In genomic region chr1:209807509-209807908, GRCh38 we compare ENCODE assay signal across 26 cellular contexts. TPM values are rescaled to one million over a fixed set of nuclear protein-coding genes. Genes with fewer than 3 reads are reported as not detected.
DNase-seq lines count a peak whose midpoint lies in the region; ATAC-seq and TF ChIP-seq lines count a peak whose summit lies in the region.
"Had no signal": no experiment of that assay in that cellular context is flagged by ENCODE, and none has a peak within 500 bp of the region (broad histone marks: within the 10 kb centered on the region; RNA-seq: fewer than 3 reads in every experiment).

No MANE protein-coding gene starts in this region.

- no peaks in the 10 kb centered on the region for H3K27me3 ChIP-seq in NT2/D1 (ENCODE audit: insufficient read depth, insufficient read length)
- H3K27me3 ChIP-seq in osteoblast (ENCODE audit: insufficient read depth, low read length), result peaks cover 5% of the 10 kb centered on the region
- no peaks in the 10 kb centered on the region for H3K27me3 ChIP-seq in Caco-2 (replicated peaks; ENCODE audit: control insufficient read depth, insufficient read depth, low read length)
- H3K27me3 ChIP-seq: ascending aorta, Peyer's patch, SJSA1, transverse colon had no signal

- TF ChIP-seq CTCF in choroid plexus epithelial cell (conservative IDR thresholded peaks at IDR 0.05; ENCODE audit: low read depth, low read length) (no peak), osteoblast (IDR thresholded peaks at IDR 0.05; ENCODE audit: extremely low read depth, low read depth, low read length) (no peak), Caco-2 (IDR thresholded peaks at IDR 0.05; ENCODE audit: insufficient read depth in 1 of 2, low read depth in 1 of 2, low read length in 1 of 2, severe bottlenecking in 1 of 2, unreplicated experiment in 1 of 2) (no peak)

- H3K9ac ChIP-seq in NT2/D1 (ENCODE audit: insufficient read length, low read depth), result peak overlapping the region; percentile 37

- H3K27ac Mint-ChIP-seq in activated CD4-positive, alpha-beta T cell treated with anti-CD3 and anti-CD28 coated beads for 36 hours, result no peak overlapping the region
- H3K27ac Mint-ChIP-seq in Caco-2 (ENCODE audit: unreplicated experiment), result no peak overlapping the region
- no peak overlapping the region for H3K27ac Mint-ChIP-seq in activated CD4-positive, alpha-beta T cell treated with anti-CD3 and anti-CD28 coated beads, Interleukin-2, amount 10 ng/mL, durations not matched to agents 24 days and 14 days
- H3K27ac Mint-ChIP-seq: activated CD8-positive, alpha-beta T cell treated with anti-CD3 and anti-CD28 coated beads for 36 hours; activated naive CD8-positive, alpha-beta T cell treated with anti-CD3 and anti-CD28 coated beads for 36 hours; naive thymus-derived CD4-positive, alpha-beta T cell had no signal

- H2AFZ ChIP-seq in osteoblast (ENCODE audit: low read length), result no peak overlapping the region

- H3K4me1 ChIP-seq in NT2/D1 (ENCODE audit: insufficient read depth, insufficient read length) (peaks cover 3% of the 10 kb centered on the region), osteoblast (ENCODE audit: insufficient read depth, low read length) (peaks cover 21% of the 10 kb centered on the region), Caco-2 (peaks cover 5% of the 10 kb centered on the region; the same call in 1 of the 2 replicates)

- no peaks in the 10 kb centered on the region for H3K9me3 ChIP-seq in NT2/D1 (ENCODE audit: insufficient read depth, low read length)
- H3K9me3 ChIP-seq in osteoblast (ENCODE audit: low read depth, low read length), result no peaks in the 10 kb centered on the region
- H3K9me3 ChIP-seq in Caco-2, result no peaks in the 10 kb centered on the region
- H3K9me3 ChIP-seq: ascending aorta, left lung, Peyer's patch, SJSA1, transverse colon had no signal

- no peak overlapping the region for H3K4me3 Mint-ChIP-seq in activated CD4-positive, alpha-beta T cell treated with anti-CD3 and anti-CD28 coated beads for 36 hours
- H3K4me3 Mint-ChIP-seq in Caco-2 (ENCODE audit: unreplicated experiment), result no peak overlapping the region
- H3K4me3 Mint-ChIP-seq in activated CD4-positive, alpha-beta T cell treated with anti-CD3 and anti-CD28 coated beads, Interleukin-2, amount 10 ng/mL, durations not matched to agents 24 days and 14 days, result no peak overlapping the region
- H3K4me3 Mint-ChIP-seq: activated CD8-positive, alpha-beta T cell treated with anti-CD3 and anti-CD28 coated beads for 36 hours; activated naive CD8-positive, alpha-beta T cell treated with anti-CD3 and anti-CD28 coated beads for 36 hours; CD4-positive, alpha-beta memory T cell; mesothelial cell of epicardium; naive thymus-derived CD4-positive, alpha-beta T cell had no signal

- H3K9me3 Mint-ChIP-seq in activated CD4-positive, alpha-beta T cell treated with anti-CD3 and anti-CD28 coated beads for 36 hours (ENCODE audit: low read depth), result no peaks in the 10 kb centered on the region
- no peaks in the 10 kb centered on the region for H3K9me3 Mint-ChIP-seq in Caco-2 (ENCODE audit: unreplicated experiment)
- H3K9me3 Mint-ChIP-seq in activated CD4-positive, alpha-beta T cell treated with anti-CD3 and anti-CD28 coated beads, Interleukin-2, amount 10 ng/mL, durations not matched to agents 24 days and 14 days, result no peaks in the 10 kb centered on the region
- H3K9me3 Mint-ChIP-seq: activated CD8-positive, alpha-beta T cell treated with anti-CD3 and anti-CD28 coated beads for 36 hours; activated naive CD8-positive, alpha-beta T cell treated with anti-CD3 and anti-CD28 coated beads for 36 hours; mesothelial cell of epicardium had no signal

- POLR2A ChIA-PET in activated CD4-positive, alpha-beta T cell treated with anti-CD3 and anti-CD28 coated beads for 36 hours (lab: Charles Lee), result no interaction called here
- POLR2A ChIA-PET in Caco-2 (lab: Charles Lee), result interaction anchor here (0.6 kb wide), 1 partner anchor 14 kb away, joined by 5 read pairs; no protein-coding TSS in a partner anchor

- peaks cover 14% of the 10 kb centered on the region for H3K4me1 Mint-ChIP-seq in activated CD4-positive, alpha-beta T cell treated with anti-CD3 and anti-CD28 coated beads for 36 hours
- H3K4me1 Mint-ChIP-seq in Caco-2 (ENCODE audit: low read depth, unreplicated experiment), result peaks cover 23% of the 10 kb centered on the region
- peaks cover 14% of the 10 kb centered on the region for H3K4me1 Mint-ChIP-seq in activated CD4-positive, alpha-beta T cell treated with anti-CD3 and anti-CD28 coated beads, Interleukin-2, amount 10 ng/mL, durations not matched to agents 24 days and 14 days

- no TSS peak for BruUV-seq in Caco-2 (replicated peaks; lab: Mats Ljungman, UMichigan)

- H3K27ac ChIP-seq in osteoblast (ENCODE audit: low read depth, low read length), result peak overlapping the region; percentile 33
- H3K27ac ChIP-seq: ascending aorta, left lung, Peyer's patch, SJSA1 had no signal

- H3K36me3 Mint-ChIP-seq in activated CD4-positive, alpha-beta T cell treated with anti-CD3 and anti-CD28 coated beads for 36 hours (ENCODE audit: low read depth), result no peaks in the 10 kb centered on the region
- no peaks in the 10 kb centered on the region for H3K36me3 Mint-ChIP-seq in Caco-2 (ENCODE audit: insufficient read depth, unreplicated experiment)
- no peaks in the 10 kb centered on the region for H3K36me3 Mint-ChIP-seq in activated CD4-positive, alpha-beta T cell treated with anti-CD3 and anti-CD28 coated beads, Interleukin-2, amount 10 ng/mL, durations not matched to agents 24 days and 14 days (ENCODE audit: low read depth)
- H3K36me3 Mint-ChIP-seq: activated naive CD8-positive, alpha-beta T cell treated with anti-CD3 and anti-CD28 coated beads for 36 hours; CD4-positive, alpha-beta memory T cell; mesothelial cell of epicardium had no signal

- ATAC-seq in activated CD4-positive, alpha-beta T cell treated with anti-CD3 and anti-CD28 coated beads for 36 hours, result peak; percentile 20
- ATAC-seq: activated CD8-positive, alpha-beta T cell treated with anti-CD3 and anti-CD28 coated beads for 36 hours; naive thymus-derived CD4-positive, alpha-beta T cell had no signal

- H3K4me3 ChIP-seq in NT2/D1 (ENCODE audit: insufficient read length, low read depth) (no peak overlapping the region), choroid plexus epithelial cell (ENCODE audit: low read depth, low read length) (no peak overlapping the region), osteoblast (ENCODE audit: insufficient read depth, low read length) (no peak overlapping the region), Caco-2 (ENCODE audit: low read depth, low read length) (no peak overlapping the region)
- H3K4me3 ChIP-seq: ascending aorta, left lung, Peyer's patch, SJSA1, transverse colon had no signal

- CTCF ChIA-PET in activated CD4-positive, alpha-beta T cell treated with anti-CD3 and anti-CD28 coated beads for 36 hours (lab: Charles Lee), result interaction anchor here (0.9 to 4.4 kb wide), 4 partner anchors 9 to 59 kb away, joined by 3 to 31 read pairs (median 4); no protein-coding TSS in a partner anchor
- CTCF ChIA-PET in Caco-2 (lab: Charles Lee), result interaction anchor here (0.6 to 0.7 kb wide), 2 partner anchors 33 to 184 kb away, joined by 3 read pairs; no protein-coding TSS in a partner anchor

- H4K20me1 ChIP-seq in osteoblast (ENCODE audit: insufficient read depth, low read length), result no peaks in the 10 kb centered on the region

- H3K79me2 ChIP-seq in osteoblast (ENCODE audit: insufficient read depth, low read length), result no peaks in the 10 kb centered on the region

- peak overlapping the region; percentile 20 for H3K4me2 ChIP-seq in osteoblast (ENCODE audit: insufficient read depth, low read length)

- H3K36me3 ChIP-seq in NT2/D1 (ENCODE audit: insufficient read depth, insufficient read length, low read length), result no peaks in the 10 kb centered on the region
- H3K36me3 ChIP-seq in osteoblast (ENCODE audit: insufficient read depth, low read length), result no peaks in the 10 kb centered on the region
- H3K36me3 ChIP-seq in Caco-2 (ENCODE audit: control insufficient read depth, insufficient read depth, low read length), result no peaks in the 10 kb centered on the region
- H3K36me3 ChIP-seq: ascending aorta, left lung, Peyer's patch, SJSA1, transverse colon had no signal

- intact Hi-C loops in activated CD4-positive, alpha-beta T cell treated with anti-CD3 and anti-CD28 coated beads for 36 hours (cut with DNase I, micrococcal nuclease), result no loop called here
- intact Hi-C loops in Caco-2 (cut with micrococcal nuclease; ENCODE audit: unreplicated experiment), result no loop called here
- intact Hi-C loops in activated CD4-positive, alpha-beta T cell treated with anti-CD3 and anti-CD28 coated beads, Interleukin-2, amount 10 ng/mL, durations not matched to agents 24 days and 14 days (cut with micrococcal nuclease), result no loop called here

- no peak for DNase-seq in activated CD4-positive, alpha-beta T cell treated with anti-CD3 and anti-CD28 coated beads for 36 hours
- DNase-seq in activated CD4-positive, alpha-beta T cell treated with anti-CD3 and anti-CD28 coated beads, Interleukin-2, amount 50 U/mL, for 1 hour, result no peak
- DNase-seq in NT2/D1 (ENCODE audit: low read depth, low spot score) (no peak), choroid plexus epithelial cell (ENCODE audit: low read depth) (peak; percentile 20), osteoblast (ENCODE audit: insufficient read length, low spot score, missing footprints) (no peak), RKO (ENCODE audit: low spot score) (no peak), Caco-2 (no peak)
- no peak for DNase-seq in activated CD4-positive, alpha-beta T cell treated with anti-CD3 and anti-CD28 coated beads, Interleukin-2, amount 10 ng/mL, durations not matched to agents 24 days and 14 days
- DNase-seq: activated CD8-positive, alpha-beta T cell treated with anti-CD3 and anti-CD28 coated beads for 36 hours; activated effector memory CD4-positive, alpha-beta T cell treated with Interleukin-2 at 50 U/mL for 16 hours; activated naive CD8-positive, alpha-beta T cell treated with anti-CD3 and anti-CD28 coated beads for 36 hours; activated T-cell treated with anti-CD3 and anti-CD28 coated beads for 4 hours; CD4-positive, alpha-beta memory T cell; GDM1; naive thymus-derived CD4-positive, alpha-beta T cell; NCI-H187; NCI-H526 treated with DMSO at 0.1 percent for 48 hours; nucleus accumbens; stimulated activated CD4-positive, alpha-beta T cell treated with anti-CD3 and anti-CD28 coated beads, Interleukin-2, amount 100 ng/mL, for 48 hours had no signal

- peaks cover 13% of the 10 kb centered on the region for H3K27me3 Mint-ChIP-seq in activated CD4-positive, alpha-beta T cell treated with anti-CD3 and anti-CD28 coated beads for 36 hours
- H3K27me3 Mint-ChIP-seq in Caco-2 (ENCODE audit: insufficient read depth, unreplicated experiment), result no peaks in the 10 kb centered on the region
- peaks cover 6% of the 10 kb centered on the region for H3K27me3 Mint-ChIP-seq in activated CD4-positive, alpha-beta T cell treated with anti-CD3 and anti-CD28 coated beads, Interleukin-2, amount 10 ng/mL, durations not matched to agents 24 days and 14 days
- H3K27me3 Mint-ChIP-seq: activated naive CD8-positive, alpha-beta T cell treated with anti-CD3 and anti-CD28 coated beads for 36 hours had no signal

RNA-seq across cellular contexts. Expression of gene IRF6, which starts 1.6 kb away (rescaled TPM):
- under 1 TPM; 0.11 to 0.14 TPM for total RNA-seq in activated CD4-positive, alpha-beta T cell treated with anti-CD3 and anti-CD28 coated beads for 36 hours
- total RNA-seq in osteoblast (under 0.01 and 0.72 TPM in 2 replicates), Caco-2 (2022) (27.3 and 30.3 TPM in 2 replicates)
- 0.07 TPM in 1 of 2 replicates, not detected in the other for total RNA-seq in activated CD4-positive, alpha-beta T cell treated with anti-CD3 and anti-CD28 coated beads, Interleukin-2, amount 10 ng/mL, durations not matched to agents 24 days and 14 days
- total RNA-seq: H4, SJSA1 had no signal

RNA-seq across cellular contexts. Expression of gene UTP25, which starts 20.3 kb away (rescaled TPM):
- total RNA-seq in activated CD4-positive, alpha-beta T cell treated with anti-CD3 and anti-CD28 coated beads for 36 hours, result 10 to 100 TPM in 1 of 2 experiments, 1 to 10 TPM in 1; 9.4 to 10.4 TPM
- 22.1 and 24.5 TPM in 2 replicates for total RNA-seq in osteoblast
- total RNA-seq in Caco-2 (2022), result 9.5 and 9.8 TPM in 2 replicates
- 17.2 and 17.6 TPM in 2 replicates for total RNA-seq in activated CD4-positive, alpha-beta T cell treated with anti-CD3 and anti-CD28 coated beads, Interleukin-2, amount 10 ng/mL, durations not matched to agents 24 days and 14 days

RNA-seq across cellular contexts. Expression of gene C1orf74, which starts 23.1 kb away (rescaled TPM):
- 1 to 10 TPM; 3.7 to 4.3 TPM for total RNA-seq in activated CD4-positive, alpha-beta T cell treated with anti-CD3 and anti-CD28 coated beads for 36 hours
- total RNA-seq in osteoblast, result 2.5 and 3.5 TPM in 2 replicates
- 4.5 TPM in 2 replicates for total RNA-seq in Caco-2 (2022)
- total RNA-seq in activated CD4-positive, alpha-beta T cell treated with anti-CD3 and anti-CD28 coated beads, Interleukin-2, amount 10 ng/mL, durations not matched to agents 24 days and 14 days, result 2.4 and 3.2 TPM in 2 replicates

RNA-seq across cellular contexts. Expression of gene TRAF3IP3, which starts 51.7 kb away (rescaled TPM):
- 100 to 1,000 TPM; 136 to 138 TPM for total RNA-seq in activated CD4-positive, alpha-beta T cell treated with anti-CD3 and anti-CD28 coated beads for 36 hours
- total RNA-seq in osteoblast (not detected in 2 replicates), Caco-2 (2022) (not detected in 2 replicates)
- total RNA-seq in activated CD4-positive, alpha-beta T cell treated with anti-CD3 and anti-CD28 coated beads, Interleukin-2, amount 10 ng/mL, durations not matched to agents 24 days and 14 days, result 392 and 394 TPM in 2 replicates
- total RNA-seq: ascending aorta, H4, SJSA1 had no signal

Comparison
In these comparisons a context has a peak if more than half of its experiments do, and no peak if none do; other contexts are left out.
1. RNA of gene IRF6, which starts 1.6 kb away (total RNA-seq): 27.3 to 30.3 TPM in Caco-2; under 0.01 to 0.72 TPM in osteoblast, 0.11 to 0.14 TPM in activated CD4-positive, alpha-beta T cell treated with anti-CD3 and anti-CD28 coated beads for 36 hours and 0.07 TPM in activated CD4-positive, alpha-beta T cell treated with anti-CD3 and anti-CD28 coated beads, Interleukin-2, amount 10 ng/mL, durations not matched to agents 24 days and 14 days; every median in the first group is over 10 times any median in the second.